ENCODE assay signal across 8 cellular contexts in the genomic region with DNA sequence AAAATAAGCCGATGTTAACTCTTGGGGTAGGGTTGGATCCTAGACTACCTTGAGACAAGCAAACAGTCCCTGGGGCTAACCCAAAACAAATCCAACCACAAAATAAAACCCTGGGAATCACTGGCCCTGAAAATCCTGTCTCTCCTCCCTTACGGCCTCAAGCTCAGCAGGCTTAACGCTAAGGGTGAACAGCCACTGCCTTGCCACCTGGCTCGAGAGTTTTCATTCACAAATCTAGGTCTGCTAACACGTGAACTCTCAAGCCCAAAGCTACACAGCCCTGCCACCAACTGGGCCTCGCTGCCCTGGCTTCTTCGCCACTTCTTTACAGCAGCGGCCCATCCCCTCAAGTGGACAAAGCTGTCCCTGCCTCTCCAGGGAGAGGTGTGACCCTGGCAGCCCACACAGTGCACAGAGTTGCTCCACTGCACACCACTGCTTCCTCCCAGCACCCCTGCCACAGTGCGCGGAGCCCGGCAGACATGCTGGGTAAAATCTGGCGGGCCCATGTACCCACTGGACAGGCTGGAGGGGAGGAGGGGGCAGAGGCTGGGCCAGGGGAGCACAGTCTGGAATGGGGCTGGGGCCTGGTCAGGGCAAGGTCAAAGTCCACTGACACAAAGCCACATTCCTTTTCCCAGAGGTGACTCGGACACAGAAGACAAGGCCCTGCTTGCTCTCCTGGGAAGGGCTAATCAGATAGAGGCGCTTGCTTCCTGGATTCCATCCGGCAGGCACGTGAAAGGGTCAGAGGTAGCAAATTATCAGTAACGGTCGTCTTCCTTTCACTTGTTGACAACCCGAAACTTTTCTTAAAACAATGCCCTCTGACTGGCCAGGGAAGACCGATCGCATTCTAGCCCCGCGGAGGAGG. TPM values are rescaled to one million over a fixed set of nuclear protein-coding genes. Genes with fewer than 3 reads are reported as not detected.
A peak's percentile ranks its signal among the peaks of the same experiment; 100 is the strongest.
DNase-seq lines count a peak whose midpoint lies in the region; ATAC-seq and TF ChIP-seq lines count a peak whose summit lies in the region.

No MANE protein-coding gene starts in this region.

- no peaks in the 10 kb centered on the region for H3K27me3 Mint-ChIP-seq in natural killer cell treated with Interleukin-12 subunit alpha and Interleukin-12 subunit beta and Interleukin-15 and Interleukin-18, amount 100 ng/mL, for 72 hours

- no peak overlapping the region for H3K27ac ChIP-seq in ectodermal cell (ENCODE audit: insufficient read depth, low read depth, low read length, poor library complexity, severe bottlenecking)

- no peak for ATAC-seq in natural killer cell treated with Interleukin-12 subunit alpha and Interleukin-12 subunit beta and Interleukin-15 and Interleukin-18, amount 100 ng/mL, for 72 hours
- ATAC-seq in HG03460 (IDR thresholded peaks at IDR 0.05; ENCODE audit: unreplicated experiment) (no peak), HG03025 (IDR thresholded peaks at IDR 0.05; ENCODE audit: low FRiP score, unreplicated experiment) (no peak)

- H3K36me3 Mint-ChIP-seq in natural killer cell treated with Interleukin-12 subunit alpha and Interleukin-12 subunit beta and Interleukin-15 and Interleukin-18, amount 100 ng/mL, for 72 hours, result peaks cover 6% of the 10 kb centered on the region

- H3K4me3 ChIP-seq in GM12865 (ENCODE audit: low read depth, low read length) (peak overlapping the region; percentile 82), NT2/D1 (ENCODE audit: insufficient read length, low read depth) (peak overlapping the region; percentile 90), ectodermal cell (ENCODE audit: insufficient read depth, low read depth, low read length) (peak overlapping the region; percentile 59)

- no peaks in the 10 kb centered on the region for H3K9me3 Mint-ChIP-seq in natural killer cell treated with Interleukin-12 subunit alpha and Interleukin-12 subunit beta and Interleukin-15 and Interleukin-18, amount 100 ng/mL, for 72 hours

- H3K27me3 ChIP-seq in NT2/D1 (ENCODE audit: insufficient read depth, insufficient read length) (peaks cover 10% of the 10 kb centered on the region), ectodermal cell (ENCODE audit: control insufficient read depth, insufficient read depth, low read length, poor library complexity, severe bottlenecking) (peaks cover 15% of the 10 kb centered on the region)

- H3K4me1 ChIP-seq in NT2/D1 (ENCODE audit: insufficient read depth, insufficient read length), result peaks cover 14% of the 10 kb centered on the region
- peaks cover 7% of the 10 kb centered on the region for H3K4me1 ChIP-seq in ectodermal cell (ENCODE audit: control insufficient read depth, insufficient read depth, low read length)

- H3K4me1 Mint-ChIP-seq in natural killer cell treated with Interleukin-12 subunit alpha and Interleukin-12 subunit beta and Interleukin-15 and Interleukin-18, amount 100 ng/mL, for 72 hours (ENCODE audit: low read depth in 2 of 2), result peaks cover 0 to 5% of the 10 kb centered on the region in 2 donors

- TF ChIP-seq CTCF in GM12865 (IDR thresholded peaks at IDR 0.05; ENCODE audit: insufficient read depth, low read depth, low read length, missing control alignments), result no peak

- H3K4me3 Mint-ChIP-seq in natural killer cell treated with Interleukin-12 subunit alpha and Interleukin-12 subunit beta and Interleukin-15 and Interleukin-18, amount 100 ng/mL, for 72 hours, result peak overlapping the region; percentile 84

- H3K27ac Mint-ChIP-seq in natural killer cell treated with Interleukin-12 subunit alpha and Interleukin-12 subunit beta and Interleukin-15 and Interleukin-18, amount 100 ng/mL, for 72 hours, result no peak overlapping the region

- WGBS in ectodermal cell, 2 experiments, result 49 to 51% methylated on average over 23 of the region's 23 CpGs

- peaks cover 78% of the 10 kb centered on the region for H3K36me3 ChIP-seq in NT2/D1 (ENCODE audit: insufficient read depth, insufficient read length, low read length)
- H3K36me3 ChIP-seq in ectodermal cell (ENCODE audit: control insufficient read depth, insufficient read depth, low read length), result peaks cover 12% of the 10 kb centered on the region

- H3K9ac ChIP-seq in NT2/D1 (ENCODE audit: insufficient read length, low read depth), result peak overlapping the region; percentile 91

- no peaks in the 10 kb centered on the region for H3K9me3 ChIP-seq in NT2/D1 (ENCODE audit: insufficient read depth, low read length)
- H3K9me3 ChIP-seq in ectodermal cell (ENCODE audit: control insufficient read depth, low read length), result no peaks in the 10 kb centered on the region

- no peak for DNase-seq in GM12865 (ENCODE audit: low read depth)
- DNase-seq in NT2/D1 (ENCODE audit: low read depth, low spot score), result no peak
- peak; percentile 53 for DNase-seq in natural killer cell treated with Interleukin-12 subunit alpha and Interleukin-12 subunit beta and Interleukin-15 and Interleukin-18, amount 100 ng/mL, for 72 hours (ENCODE audit: low spot score)
- no peak for DNase-seq in OCI-M2 (lab: John Stamatoyannopoulos, UW; ENCODE audit: unreplicated experiment)
- DNase-seq in DMS153 (lab: John Stamatoyannopoulos, UW), result no peak

RNA-seq across cellular contexts. Expression of a gene that starts 1.0 kb away (rescaled TPM):
- polyA plus RNA-seq in ectodermal cell (2013, experiment 1 of 4), result 12.8 TPM
- polyA plus RNA-seq in ectodermal cell (2013, experiment 2 of 4), result 14.9 TPM
- polyA plus RNA-seq in ectodermal cell (2013, experiment 3 of 4), result 9.1 TPM
- 10.1 TPM for polyA plus RNA-seq in ectodermal cell (2013, experiment 4 of 4)
- total RNA-seq in natural killer cell treated with Interleukin-12 subunit alpha and Interleukin-12 subunit beta and Interleukin-15 and Interleukin-18, amount 100 ng/mL, for 72 hours, result 10 to 100 TPM; 30.4 to 36.5 TPM

RNA-seq across cellular contexts. Expression of a gene that starts 7.8 kb away (rescaled TPM):
- 16.9 TPM for polyA plus RNA-seq in ectodermal cell (2013, experiment 1 of 4)
- 17.6 TPM for polyA plus RNA-seq in ectodermal cell (2013, experiment 2 of 4)
- 14.1 TPM for polyA plus RNA-seq in ectodermal cell (2013, experiment 3 of 4)
- polyA plus RNA-seq in ectodermal cell (2013, experiment 4 of 4), result 19.3 TPM
- total RNA-seq in natural killer cell treated with Interleukin-12 subunit alpha and Interleukin-12 subunit beta and Interleukin-15 and Interleukin-18, amount 100 ng/mL, for 72 hours, result 10 to 100 TPM; 69.4 to 77.6 TPM

RNA-seq across cellular contexts. Expression of a gene that starts 8.2 kb away (rescaled TPM):
- 0.63 TPM for polyA plus RNA-seq in ectodermal cell (2013, experiment 1 of 4)
- polyA plus RNA-seq in ectodermal cell (2013, experiment 2 of 4), result 0.92 TPM
- polyA plus RNA-seq in ectodermal cell (2013, experiment 3 of 4), result 1.1 TPM
- polyA plus RNA-seq in ectodermal cell (2013, experiment 4 of 4), result 1.7 TPM
- under 1 TPM; 0.17 to 0.50 TPM for total RNA-seq in natural killer cell treated with Interleukin-12 subunit alpha and Interleukin-12 subunit beta and Interleukin-15 and Interleukin-18, amount 100 ng/mL, for 72 hours

RNA-seq across cellular contexts. Expression of a gene that starts 17.3 kb away (rescaled TPM):
- polyA plus RNA-seq in ectodermal cell (2013, experiment 1 of 4), result 19.5 TPM
- polyA plus RNA-seq in ectodermal cell (2013, experiment 2 of 4), result 16.7 TPM
- 12.0 TPM for polyA plus RNA-seq in ectodermal cell (2013, experiment 3 of 4)
- polyA plus RNA-seq in ectodermal cell (2013, experiment 4 of 4), result 12.7 TPM
- total RNA-seq in natural killer cell treated with Interleukin-12 subunit alpha and Interleukin-12 subunit beta and Interleukin-15 and Interleukin-18, amount 100 ng/mL, for 72 hours, result 10 to 100 TPM; 26.7 to 49.4 TPM

RNA-seq across cellular contexts. Expression of a gene that starts 18.7 kb away (rescaled TPM):
- polyA plus RNA-seq in ectodermal cell (2013, experiment 1 of 4), result 158 TPM
- 150 TPM for polyA plus RNA-seq in ectodermal cell (2013, experiment 2 of 4)
- polyA plus RNA-seq in ectodermal cell (2013, experiment 3 of 4), result 197 TPM
- 177 TPM for polyA plus RNA-seq in ectodermal cell (2013, experiment 4 of 4)
- total RNA-seq in natural killer cell treated with Interleukin-12 subunit alpha and Interleukin-12 subunit beta and Interleukin-15 and Interleukin-18, amount 100 ng/mL, for 72 hours, result 100 to 1,000 TPM in 1 of 2 donors, 10 to 100 TPM in 1; 81.3 to 112 TPM
